ENCODE assay signal across 8 cellular contexts in genomic region chr11:122108192-122108799, GRCh38. TPM values are rescaled to one million over a fixed set of nuclear protein-coding genes. Genes with fewer than 3 reads are reported as not detected.
DNase-seq lines count a peak whose midpoint lies in the region; ATAC-seq and TF ChIP-seq lines count a peak whose summit lies in the region.

No MANE protein-coding gene starts in this region.

- H3K27me3 Mint-ChIP-seq in activated CD8-positive, alpha-beta T cell treated with anti-CD3 and anti-CD28 coated beads for 36 hours, result peaks cover 7% of the 10 kb centered on the region
- H3K27me3 Mint-ChIP-seq in activated T-helper 17 cell treated with anti-CD3 and anti-CD28 coated beads, Interleukin-2, amount 50 U/mL, for 72 hours, result peaks cover 18% of the 10 kb centered on the region

- no peak overlapping the region for H3K4me3 Mint-ChIP-seq in activated CD8-positive, alpha-beta T cell treated with anti-CD3 and anti-CD28 coated beads for 36 hours
- H3K4me3 Mint-ChIP-seq in activated T-helper 17 cell treated with anti-CD3 and anti-CD28 coated beads, Interleukin-2, amount 50 U/mL, for 72 hours, result no peak overlapping the region

- no peaks in the 10 kb centered on the region for H3K4me1 Mint-ChIP-seq in activated CD8-positive, alpha-beta T cell treated with anti-CD3 and anti-CD28 coated beads for 36 hours (ENCODE audit: low read depth)
- H3K4me1 Mint-ChIP-seq in activated T-helper 17 cell treated with anti-CD3 and anti-CD28 coated beads, Interleukin-2, amount 50 U/mL, for 72 hours, result no peaks in the 10 kb centered on the region

- no peaks in the 10 kb centered on the region for H3K27me3 ChIP-seq in kidney epithelial cell (ENCODE audit: control insufficient read depth, insufficient read depth, low read length)

- no peak overlapping the region for H3K4me3 ChIP-seq in kidney epithelial cell (ENCODE audit: low read depth, low read length)

- CTCF ChIA-PET in activated CD8-positive, alpha-beta T cell treated with anti-CD3 and anti-CD28 coated beads for 36 hours (lab: Charles Lee), result interaction anchor here (0.7 to 3.0 kb wide), 14 partner anchors 9 to 453 kb away, joined by 3 to 7 read pairs (median 3); no protein-coding TSS in a partner anchor

- ATAC-seq in activated CD8-positive, alpha-beta T cell treated with anti-CD3 and anti-CD28 coated beads for 36 hours, result no peak
- ATAC-seq in activated T-helper 17 cell treated with anti-CD3 and anti-CD28 coated beads, Interleukin-2, amount 50 U/mL, for 72 hours (replicated peaks), result no peak
- ATAC-seq in HG02884 (IDR thresholded peaks at IDR 0.05; ENCODE audit: unreplicated experiment), result no peak
- no peak for ATAC-seq in GM21723 (IDR thresholded peaks at IDR 0.05; ENCODE audit: unreplicated experiment)

- POLR2A ChIA-PET in activated CD8-positive, alpha-beta T cell treated with anti-CD3 and anti-CD28 coated beads for 36 hours (lab: Charles Lee), result no interaction called here

- intact Hi-C loops in activated CD8-positive, alpha-beta T cell treated with anti-CD3 and anti-CD28 coated beads for 36 hours (cut with micrococcal nuclease), result no loop called here

- no peaks in the 10 kb centered on the region for H3K36me3 Mint-ChIP-seq in activated CD8-positive, alpha-beta T cell treated with anti-CD3 and anti-CD28 coated beads for 36 hours (ENCODE audit: low read depth)
- H3K36me3 Mint-ChIP-seq in activated T-helper 17 cell treated with anti-CD3 and anti-CD28 coated beads, Interleukin-2, amount 50 U/mL, for 72 hours (ENCODE audit: low read depth), result no peaks in the 10 kb centered on the region

- peak; percentile 72 for DNase-seq in ELR (ENCODE audit: low read depth)
- DNase-seq in Kasumi-1 (lab: John Stamatoyannopoulos, UW), result peak; percentile 12 to 18
- DNase-seq in activated CD8-positive, alpha-beta T cell treated with anti-CD3 and anti-CD28 coated beads for 36 hours, result peak; percentile 33
- DNase-seq in kidney epithelial cell (ENCODE audit: low read depth), result no peak
- DNase-seq in GDM1 (lab: John Stamatoyannopoulos, UW), result no peak

- no peak overlapping the region for H3K27ac Mint-ChIP-seq in activated CD8-positive, alpha-beta T cell treated with anti-CD3 and anti-CD28 coated beads for 36 hours
- H3K27ac Mint-ChIP-seq in activated T-helper 17 cell treated with anti-CD3 and anti-CD28 coated beads, Interleukin-2, amount 50 U/mL, for 72 hours, result no peak overlapping the region

- TF ChIP-seq CTCF in activated CD8-positive, alpha-beta T cell treated with anti-CD3 and anti-CD28 coated beads for 36 hours (IDR thresholded peaks at IDR 0.05), result peak; percentile 60
- TF ChIP-seq CTCF in kidney epithelial cell (IDR thresholded peaks at IDR 0.05; ENCODE audit: insufficient read depth, low read length, poor library complexity, severe bottlenecking), result peak; percentile 69

- H3K36me3 ChIP-seq in kidney epithelial cell (ENCODE audit: control insufficient read depth, insufficient read depth, low read length), result no peaks in the 10 kb centered on the region

- H3K9me3 Mint-ChIP-seq in activated CD8-positive, alpha-beta T cell treated with anti-CD3 and anti-CD28 coated beads for 36 hours, result no peaks in the 10 kb centered on the region
- H3K9me3 Mint-ChIP-seq in activated T-helper 17 cell treated with anti-CD3 and anti-CD28 coated beads, Interleukin-2, amount 50 U/mL, for 72 hours, result peaks cover 3% of the 10 kb centered on the region

RNA-seq across cellular contexts. Expression of gene BLID, which starts 7.7 kb away (rescaled TPM):
- not detected for total RNA-seq in activated CD8-positive, alpha-beta T cell treated with anti-CD3 and anti-CD28 coated beads for 36 hours
- not detected in 2 replicates for total RNA-seq in kidney epithelial cell
- not detected for total RNA-seq in activated T-helper 17 cell treated with anti-CD3 and anti-CD28 coated beads, Interleukin-2, amount 50 U/mL, for 72 hours

Comparison
In these comparisons a context has a peak if more than half of its experiments do, and no peak if none do; other contexts are left out.
1. DNase-seq: peak in ELR (single experiment), Kasumi-1 (2 of 2) and activated CD8-positive, alpha-beta T cell treated with anti-CD3 and anti-CD28 coated beads for 36 hours (single experiment); none in kidney epithelial cell (single experiment) and GDM1 (single experiment).